Comparison of ENCODE assay signal across 14 cellular contexts in genomic region chr7:156778201-156778600, GRCh38.
DNase-seq lines count a peak whose midpoint lies in the region; ATAC-seq and TF ChIP-seq lines count a peak whose summit lies in the region.
"Had no signal": no experiment of that assay in that cellular context is flagged by ENCODE, and none has a peak within 500 bp of the region (broad histone marks: within the 10 kb centered on the region; RNA-seq: fewer than 3 reads in every experiment).

No MANE protein-coding gene starts in this region.

- TF ChIP-seq CTCF in AG10803 (conservative IDR thresholded peaks at IDR 0.05; ENCODE audit: low read length) (peak; percentile 34), GM13977 (IDR thresholded peaks at IDR 0.05; ENCODE audit: extremely low read depth, insufficient read depth, missing control alignments) (peak; percentile 7), glutamatergic neuron (IDR thresholded peaks at IDR 0.05; ENCODE audit: partially characterized antibody, unreplicated experiment) (peak; percentile 23)

- H3K4me1 Mint-ChIP-seq in glutamatergic neuron (ENCODE audit: low read depth, unreplicated experiment), result peaks cover 17% of the 10 kb centered on the region

- H3K36me3 Mint-ChIP-seq in glutamatergic neuron (ENCODE audit: unreplicated experiment), result no peaks in the 10 kb centered on the region

- no peak overlapping the region for H3K4me3 Mint-ChIP-seq in glutamatergic neuron (ENCODE audit: unreplicated experiment)
- H3K4me3 Mint-ChIP-seq: mesothelial cell of epicardium had no signal

- no peaks in the 10 kb centered on the region for H3K9me3 Mint-ChIP-seq in glutamatergic neuron (ENCODE audit: unreplicated experiment)

- DNase-seq in AG10803 (ENCODE audit: low read depth) (no peak), GM13977 (ENCODE audit: low spot score) (no peak), glutamatergic neuron (no peak), dedifferentiated amniotic fluid mesenchymal stem cell (ENCODE audit: extremely low spot score) (no peak)
- DNase-seq: C1 segment of cervical spinal cord, DMS79 treated with DMSO at 0.1 percent for 48 hours, SHP77 had no signal

- H3K27ac Mint-ChIP-seq in glutamatergic neuron (ENCODE audit: unreplicated experiment), result no peak overlapping the region
- H3K27ac Mint-ChIP-seq: mesothelial cell of epicardium had no signal

- no peak overlapping the region for H3K4me3 ChIP-seq in AG10803 (ENCODE audit: low read length)
- H3K4me3 ChIP-seq: GM12878, suprapubic skin had no signal

- in situ Hi-C loops in GM13977 (cut with MboI; ENCODE audit: low pct_unique_long_range_greater_than_20kb, low sequenced_read_pairs, unreplicated experiment), result no loop called here

- peak; percentile 71 for ATAC-seq in SK-N-SH treated with all-trans-retinoic acid at 6 μM for 48 hours
- no peak for ATAC-seq in GM18520 (IDR thresholded peaks at IDR 0.05; ENCODE audit: unreplicated experiment)
- no peak for ATAC-seq in HG02981 (IDR thresholded peaks at IDR 0.05; ENCODE audit: unreplicated experiment)
- ATAC-seq in GM18867 (IDR thresholded peaks at IDR 0.05; ENCODE audit: unreplicated experiment), result no peak
- ATAC-seq: GM12878 had no signal

- peaks cover 5% of the 10 kb centered on the region for H3K27me3 Mint-ChIP-seq in glutamatergic neuron (ENCODE audit: unreplicated experiment)

TF ChIP-seq in SK-N-SH treated with all-trans-retinoic acid at 6 μM for 48 hours, 23 proteins besides CTCF, POLR2A, EP300 and RAD21:
- no peak for TF ChIP-seq PATZ1 (CRISPR knock-in tag; IDR thresholded peaks at IDR 0.05; ENCODE audit: borderline replicate concordance)
- no peak for TF ChIP-seq ESRRG (CRISPR knock-in tag; IDR thresholded peaks at IDR 0.05)
- TF ChIP-seq ZNF70 (CRISPR knock-in tag; IDR thresholded peaks at IDR 0.05), result no peak
- no peak for TF ChIP-seq TCF4 (CRISPR knock-in tag; IDR thresholded peaks at IDR 0.05; ENCODE audit: borderline replicate concordance)
- TF ChIP-seq GLIS3 (CRISPR knock-in tag; IDR thresholded peaks at IDR 0.05), result no peak
- no peak for TF ChIP-seq POU6F1 (CRISPR knock-in tag; IDR thresholded peaks at IDR 0.05; ENCODE audit: borderline replicate concordance, low read depth)
- no peak for TF ChIP-seq CSRNP3 (CRISPR knock-in tag; IDR thresholded peaks at IDR 0.05)
- TF ChIP-seq ARNTL (CRISPR knock-in tag; IDR thresholded peaks at IDR 0.05; ENCODE audit: borderline replicate concordance, low read depth), result no peak
- no peak for TF ChIP-seq OSR1 (CRISPR knock-in tag; IDR thresholded peaks at IDR 0.05)
- TF ChIP-seq ZNF8 (CRISPR knock-in tag; IDR thresholded peaks at IDR 0.05), result no peak
- no peak for TF ChIP-seq CREB5 (CRISPR knock-in tag; IDR thresholded peaks at IDR 0.05; ENCODE audit: low read depth)
